ENCODE assay signal across 28 cellular contexts in the genomic region with DNA sequence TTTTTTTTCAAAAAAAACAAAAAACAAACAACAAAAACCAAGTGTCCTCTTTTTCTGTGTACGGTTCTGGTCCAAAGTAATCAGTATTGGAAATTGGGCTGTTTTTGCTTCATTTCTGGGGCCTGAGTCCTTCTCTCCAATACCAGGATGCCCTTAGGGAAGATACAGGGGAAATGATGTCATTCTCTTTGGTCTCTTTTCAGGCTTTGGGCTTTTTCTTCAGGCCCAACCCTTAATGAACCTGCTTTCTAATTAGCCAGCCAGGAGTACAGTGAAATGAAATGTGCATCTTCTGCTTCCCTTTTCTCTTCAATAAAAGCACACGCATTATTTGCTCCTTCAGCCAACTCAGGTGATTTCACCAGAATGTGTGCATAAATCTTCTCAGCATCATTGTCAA. TPM values are rescaled to one million over a fixed set of nuclear protein-coding genes. Genes with fewer than 3 reads are reported as not detected.
DNase-seq lines count a peak whose midpoint lies in the region; ATAC-seq, FAIRE-seq and TF ChIP-seq lines count a peak whose summit lies in the region.
"Had no signal": no experiment of that assay in that cellular context is flagged by ENCODE, and none has a peak within 500 bp of the region (broad histone marks: within the 10 kb centered on the region; RNA-seq: fewer than 3 reads in every experiment).

No MANE protein-coding gene starts in this region.

- CTCF ChIA-PET in endothelial cell of umbilical vein (lab: Charles Lee), result no interaction called here

- H2BK12ac ChIP-seq in trophoblast cell (ENCODE audit: low read length), result no peak overlapping the region

- peaks cover 5% of the 10 kb centered on the region for H3F3A ChIP-seq in GM23338 (replicated peaks; ENCODE audit: low read depth)

- no peaks in the 10 kb centered on the region for H3K9me3 Mint-ChIP-seq in GM23338
- H3K9me3 Mint-ChIP-seq: natural killer cell treated with Interleukin-12 subunit alpha and Interleukin-12 subunit beta and Interleukin-15 and Interleukin-18, amount 100 ng/mL, for 72 hours; T-cell; WTC11 had no signal

- no peaks in the 10 kb centered on the region for H3K9me2 ChIP-seq in GM23338 (ENCODE audit: insufficient read depth)

- no peak overlapping the region for H3K23ac ChIP-seq in trophoblast cell (ENCODE audit: low read length)

- DNase-seq in CD1c-positive myeloid dendritic cell (ENCODE audit: extremely low spot score) (peak; percentile 40), GM23338 (ENCODE audit: low spot score) (no peak), NOMO-1 treated with DMSO at 0.1 percent for 48 hours (lab: John Stamatoyannopoulos, UW; ENCODE audit: unreplicated experiment) (peak; percentile 59), endothelial cell of umbilical vein (ENCODE audit: low read depth, low spot score) (no peak), substantia nigra (lab: John Stamatoyannopoulos, UW) (no peak), trophoblast cell (no peak)
- DNase-seq: activated CD4-positive, alpha-beta T cell treated with anti-CD3 and anti-CD28 coated beads, Interleukin-2, amount 10 ng/mL, durations not matched to agents 24 days and 14 days; activated CD8-positive, alpha-beta memory T cell treated with anti-CD3 and anti-CD28 coated beads for 24 hours; activated T-cell treated with anti-CD3 and anti-CD28 coated beads for 4 hours; amygdala; C1 segment of cervical spinal cord; DMS79; GOT3; hippocampal formation; NCI-H1048; NCI-H187; NCI-H2171 treated with DMSO at 0.1 percent for 48 hours; NCI-H524; stimulated activated CD4-positive, alpha-beta T cell treated with anti-CD3 and anti-CD28 coated beads, Interleukin-4, amount 100 ng/mL, for 4 hours; T-cell had no signal

- ATAC-seq in GM23338, result no peak
- ATAC-seq in GM18502 (IDR thresholded peaks at IDR 0.05; ENCODE audit: poor library complexity, unreplicated experiment), result no peak
- ATAC-seq: activated naive CD4-positive, alpha-beta T cell treated with anti-CD3 and anti-CD28 coated beads, Interleukin-2, amount 50 U/mL, for 72 hours; gastroesophageal sphincter; natural killer cell treated with Interleukin-12 subunit alpha and Interleukin-12 subunit beta and Interleukin-15 and Interleukin-18, amount 100 ng/mL, for 72 hours; T-cell; WTC11 had no signal

- dilution Hi-C loops in endothelial cell of umbilical vein (cut with MboI; ENCODE audit: extremely low pct_ligation_motif_present, low sequenced_read_pairs), result no loop called here

- TF ChIP-seq CTCF in GM23338 (conservative IDR thresholded peaks at IDR 0.05; ENCODE audit: low read depth in 2 of 2) (no peak), endothelial cell of umbilical vein (IDR thresholded peaks at IDR 0.05; ENCODE audit: extremely low read depth in 1 of 2, insufficient read depth in 1 of 2, low read depth in 1 of 2, low read length in 2 of 2) (no peak)

- peak overlapping the region; percentile 86 for H2AFZ ChIP-seq in GM23338
- H2AFZ ChIP-seq in endothelial cell of umbilical vein (ENCODE audit: low read depth, low read length), result no peak overlapping the region
- no peak overlapping the region for H2AFZ ChIP-seq in trophoblast cell (ENCODE audit: insufficient read depth, low read length, poor library complexity)

- H2AK5ac ChIP-seq in trophoblast cell (ENCODE audit: low read length), result no peak overlapping the region

- no peak overlapping the region for H4K12ac ChIP-seq in trophoblast cell (ENCODE audit: low read depth, low read length)

- H3K79me1 ChIP-seq in trophoblast cell (ENCODE audit: low read length), result no peaks in the 10 kb centered on the region

- POLR2A ChIA-PET in endothelial cell of umbilical vein (lab: Charles Lee), result no interaction called here

- no peak overlapping the region for H2BK5ac ChIP-seq in trophoblast cell (ENCODE audit: low read depth, low read length, poor library complexity)

- H2BK120ac ChIP-seq in trophoblast cell (ENCODE audit: insufficient read depth, low read length, poor library complexity), result no peak overlapping the region

- intact Hi-C loops in endothelial cell of umbilical vein (cut with micrococcal nuclease), result no loop called here

- no CpG with 5 or more reads among the region's 2 CpGs for WGBS in trophoblast cell (ENCODE audit: extremely low coverage, insufficient coverage, insufficient read length)

- H3K9ac ChIP-seq in endothelial cell of umbilical vein (replicated peaks; ENCODE audit: extremely low read depth, insufficient read depth, low read length) (no peak overlapping the region), trophoblast cell (ENCODE audit: low read length) (no peak overlapping the region)

- H3K4me3 ChIP-seq in GM23338 (no peak overlapping the region), endothelial cell of umbilical vein (replicated peaks in 1 of 3; ENCODE audit: insufficient read depth in 1 of 3, low read depth in 1 of 3, low read length in 3 of 3) (no peak overlapping the region), trophoblast cell (ENCODE audit: low read depth, low read length) (no peak overlapping the region)
- H3K4me3 ChIP-seq: gastroesophageal sphincter, tibial nerve had no signal

- H3K4me1 Mint-ChIP-seq in GM23338, result peaks cover 17% of the 10 kb centered on the region

- H3K27ac Mint-ChIP-seq in GM23338, result peak overlapping the region; percentile 68
- H3K27ac Mint-ChIP-seq: activated CD4-positive, alpha-beta T cell treated with anti-CD3 and anti-CD28 coated beads, Interleukin-2, amount 10 ng/mL, durations not matched to agents 24 days and 14 days; activated T-helper 2 cell treated with anti-CD3 and anti-CD28 coated beads, Interferon-gamma antibody, Interleukin-2, Interleukin-4, amounts not matched to agents 10 μg/mL and 5 μg/mL and 100 μg/mL, durations not matched to agents 14 hours and 24 hours and 36 hours; T-cell had no signal

- no peak overlapping the region for H3K14ac ChIP-seq in trophoblast cell (ENCODE audit: low read length)

- H3K4me2 ChIP-seq in GM23338, result peak overlapping the region; percentile 50; the same call in 1 of the 2 replicates
- H3K4me2 ChIP-seq in endothelial cell of umbilical vein (ENCODE audit: insufficient read depth, low read length), result no peak overlapping the region
- no peak overlapping the region for H3K4me2 ChIP-seq in trophoblast cell (ENCODE audit: low read length)

- peak; percentile 8 for FAIRE-seq in endothelial cell of umbilical vein (lab: Jason Lieb, UNC)
- FAIRE-seq: RCC 7860 had no signal

- H3K18ac ChIP-seq in trophoblast cell (ENCODE audit: low read length), result no peak overlapping the region

- H3K4me1 ChIP-seq in GM23338 (ENCODE audit: insufficient read depth) (peaks cover 30% of the 10 kb centered on the region), endothelial cell of umbilical vein (ENCODE audit: control insufficient read depth, extremely low read depth, insufficient read depth, low read length) (no peaks in the 10 kb centered on the region), trophoblast cell (ENCODE audit: control insufficient read depth in 1 of 2, insufficient read depth in 2 of 2, low read length in 2 of 2) (no peaks in the 10 kb centered on the region)

- no peaks in the 10 kb centered on the region for H4K20me1 ChIP-seq in GM23338 (replicated peaks; ENCODE audit: insufficient read depth)
- no peaks in the 10 kb centered on the region for H4K20me1 ChIP-seq in endothelial cell of umbilical vein (replicated peaks; ENCODE audit: control insufficient read depth, extremely low read depth, insufficient read depth, low read length)

- no peaks in the 10 kb centered on the region for H3K36me3 Mint-ChIP-seq in GM23338 (ENCODE audit: low read depth)
- H3K36me3 Mint-ChIP-seq: T-cell, WTC11 had no signal

- H3K79me2 ChIP-seq in GM23338 (replicated peaks; ENCODE audit: insufficient read depth) (no peaks in the 10 kb centered on the region), endothelial cell of umbilical vein (ENCODE audit: control insufficient read depth, insufficient read depth, low read length) (no peaks in the 10 kb centered on the region), trophoblast cell (ENCODE audit: control insufficient read depth, insufficient read depth, low read length, poor library complexity) (no peaks in the 10 kb centered on the region)

- H4K91ac ChIP-seq in trophoblast cell (ENCODE audit: low read depth, low read length), result no peak overlapping the region

- H3K27ac ChIP-seq in GM23338 (ENCODE audit: low read depth), result no peak overlapping the region
- H3K27ac ChIP-seq in endothelial cell of umbilical vein (ENCODE audit: insufficient read depth, low read depth, low read length), result no peak overlapping the region
- no peak overlapping the region for H3K27ac ChIP-seq in substantia nigra (ENCODE audit: low read depth, low read length, poor library complexity, severe bottlenecking)
- no peak overlapping the region for H3K27ac ChIP-seq in trophoblast cell (ENCODE audit: low read depth, low read length)
- H3K27ac ChIP-seq: gastroesophageal sphincter, tibial nerve had no signal

- TF ChIP-seq POLR2A in endothelial cell of umbilical vein (IDR thresholded peaks at IDR 0.05; ENCODE audit: low read depth, low read length), result no peak

- H3K27me3 ChIP-seq in GM23338 (ENCODE audit: insufficient read depth) (no peaks in the 10 kb centered on the region), endothelial cell of umbilical vein (ENCODE audit: control insufficient read depth in 2 of 2, insufficient read depth in 2 of 2, low read length in 2 of 2) (no peaks in the 10 kb centered on the region), trophoblast cell (ENCODE audit: insufficient read depth, low read length) (no peaks in the 10 kb centered on the region)
- H3K27me3 ChIP-seq: gastroesophageal sphincter, tibial nerve had no signal

- H3K4ac ChIP-seq in trophoblast cell (ENCODE audit: low read depth, low read length), result no peak overlapping the region

- no TSS peak for BruUV-seq in endothelial cell of umbilical vein (replicated peaks; lab: Mats Ljungman, UMichigan)

- no peak overlapping the region for H4K8ac ChIP-seq in trophoblast cell (ENCODE audit: low read depth, low read length)

- no peaks in the 10 kb centered on the region for H3K9me1 ChIP-seq in endothelial cell of umbilical vein (replicated peaks; ENCODE audit: control insufficient read depth, extremely low read depth, insufficient read depth, low read length)

- no peaks in the 10 kb centered on the region for H3K9me3 ChIP-seq in endothelial cell of umbilical vein (replicated peaks; ENCODE audit: control insufficient read depth, insufficient read depth, low read length)
- H3K9me3 ChIP-seq in trophoblast cell (ENCODE audit: insufficient read depth, low read depth, low read length), result no peaks in the 10 kb centered on the region
- H3K9me3 ChIP-seq: gastroesophageal sphincter, tibial nerve had no signal

- no peaks in the 10 kb centered on the region for H3K27me3 Mint-ChIP-seq in GM23338 (ENCODE audit: insufficient read depth, low read depth, poor library complexity)

- H3K36me3 ChIP-seq in GM23338 (ENCODE audit: insufficient read depth), result no peaks in the 10 kb centered on the region
- no peaks in the 10 kb centered on the region for H3K36me3 ChIP-seq in endothelial cell of umbilical vein (ENCODE audit: control insufficient read depth in 2 of 2, extremely low read depth in 1 of 2, insufficient read depth in 2 of 2, low read length in 2 of 2)
- H3K36me3 ChIP-seq in trophoblast cell (ENCODE audit: control insufficient read depth in 1 of 2, insufficient read depth in 2 of 2, low read length in 2 of 2), result no peaks in the 10 kb centered on the region
- H3K36me3 ChIP-seq: gastroesophageal sphincter, tibial nerve had no signal

- 0 out of 3 replicates have a peak overlapping the region, but pooled peaks have one; percentile 18 for H3K4me3 Mint-ChIP-seq in GM23338
- H3K4me3 Mint-ChIP-seq: activated CD4-positive, alpha-beta T cell treated with anti-CD3 and anti-CD28 coated beads, Interleukin-2, amount 10 ng/mL, durations not matched to agents 24 days and 14 days; natural killer cell treated with Interleukin-12 subunit alpha and Interleukin-12 subunit beta and Interleukin-15 and Interleukin-18, amount 100 ng/mL, for 72 hours; T-cell; WTC11 had no signal

RNA-seq across cellular contexts. Expression of a gene that starts 52.6 kb away (rescaled TPM):
- 205 and 212 TPM in 2 replicates for total RNA-seq in GM23338 (2014; rRNA removed; shearing (Covaris generic))
- polyA plus RNA-seq in GM23338 (2016; fragmentation: Nextera tagmentation; extraction: Ambion mirVana) (457 and 461 TPM in 2 replicates), endothelial cell of umbilical vein (16.7 and 17.0 TPM in 2 replicates)
- total RNA-seq in endothelial cell of umbilical vein, result 42.9 and 46.4 TPM in 2 replicates
- polyA plus RNA-seq in endothelial cell of umbilical vein (2011; cell fraction: cytosol; rRNA removed), result 13.5 and 14.6 TPM in 2 replicates
- 64.8 and 87.7 TPM in 2 replicates for polyA plus RNA-seq in endothelial cell of umbilical vein (2011; cell fraction: nucleus; rRNA removed)
- 20.7 and 28.2 TPM in 2 replicates for polyA plus RNA-seq in endothelial cell of umbilical vein (2012)
- 40.2 and 55.0 TPM in 2 replicates for polyA minus RNA-seq in endothelial cell of umbilical vein
- polyA minus RNA-seq in endothelial cell of umbilical vein (2011; cell fraction: cytosol; rRNA and poly(A)+ RNA removed), result 16.4 TPM
- 88.3 and 103 TPM in 2 replicates for polyA minus RNA-seq in endothelial cell of umbilical vein (2011; cell fraction: nucleus; rRNA and poly(A)+ RNA removed)
- 45.4 and 47.2 TPM in 2 replicates for polyA plus RNA-seq in trophoblast cell (2013)

Comparison
In these comparisons a context has a peak if more than half of its experiments do, and no peak if none do; other contexts are left out.
1. DNase-seq: peak in CD1c-positive myeloid dendritic cell (single experiment) and NOMO-1 treated with DMSO at 0.1 percent for 48 hours (single experiment); none in GM23338 (single experiment), endothelial cell of umbilical vein (single experiment), substantia nigra (0 of 49) and trophoblast cell (0 of 2).